ENCODE assay signal across 12 cellular contexts in the genomic region with DNA sequence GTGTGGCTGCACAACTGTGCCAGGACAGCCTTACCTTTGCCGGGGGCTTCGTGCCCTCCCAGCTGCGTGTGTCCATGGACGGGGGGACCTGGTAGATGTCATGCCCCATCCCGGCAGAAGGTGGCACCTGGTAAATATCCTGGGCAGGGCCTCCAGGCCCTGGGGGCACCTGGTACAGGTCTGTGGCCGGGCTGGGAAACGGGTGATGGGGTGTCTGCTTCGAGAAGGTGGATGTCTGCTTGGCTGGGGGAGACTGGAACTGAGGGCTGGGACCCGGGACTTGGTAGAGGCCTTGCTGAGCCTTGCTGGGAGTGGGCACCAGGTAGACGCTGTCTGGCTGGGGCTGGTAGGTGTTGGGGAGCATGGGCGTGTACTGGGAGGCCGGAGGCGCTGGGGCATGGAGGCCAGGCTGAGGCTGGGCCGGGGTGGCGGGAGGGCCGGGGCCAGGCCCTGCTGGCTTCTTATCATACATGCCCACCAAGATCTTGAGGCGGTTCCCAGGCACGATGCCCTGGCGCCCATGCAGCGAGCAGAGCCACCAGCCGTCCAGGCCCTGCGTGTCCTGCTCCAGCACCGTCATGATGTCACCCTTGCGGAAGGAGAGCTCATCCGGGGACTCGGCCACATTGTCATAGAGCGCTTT. TPM values are rescaled to one million over a fixed set of nuclear protein-coding genes. Genes with fewer than 3 reads are reported as not detected.
DNase-seq lines count a peak whose midpoint lies in the region; ATAC-seq and TF ChIP-seq lines count a peak whose summit lies in the region.
"Not testable (repeated sequence)": the region's sequence is repeated elsewhere in the genome, so short reads cannot be mapped to it uniquely, and the experiment has no call there.
"Had no signal": no experiment of that assay in that cellular context is flagged by ENCODE, and none has a peak within 500 bp of the region (broad histone marks: within the 10 kb centered on the region; RNA-seq: fewer than 3 reads in every experiment).

No MANE protein-coding gene starts in this region.

- DNase-seq in GM23338 (ENCODE audit: low spot score); WTC11 (ENCODE audit: low spot score); caudate nucleus (lab: John Stamatoyannopoulos, UW); mesothelial cell of epicardium (ENCODE audit: low spot score in 2 of 2, unreplicated experiment in 2 of 2); psoas muscle; thoracic aorta (ENCODE audit: low spot score): not testable (repeated sequence)

- not testable (repeated sequence) for ATAC-seq in GM23338; WTC11; gastroesophageal sphincter; psoas muscle; thoracic aorta (ENCODE audit: insufficient number of reproducible peaks, low FRiP score, low read depth)

- 0 out of 2 replicates have a peak, but pooled peaks cover 11% of the 10 kb centered on the region for H3F3A ChIP-seq in GM23338 (replicated peaks; ENCODE audit: low read depth)

- H3K4me3 ChIP-seq in GM23338, gastroesophageal sphincter, psoas muscle, thoracic aorta: not testable (repeated sequence)

- peaks cover 29% of the 10 kb centered on the region for H3K27me3 Mint-ChIP-seq in GM23338 (ENCODE audit: insufficient read depth, low read depth, poor library complexity)
- H3K27me3 Mint-ChIP-seq in WTC11 (ENCODE audit: low read depth); mesothelial cell of epicardium (ENCODE audit: low read depth): not testable (repeated sequence)

- 80 to 83% methylated on average over 1 to 7 of the region's 27 CpGs for WGBS in gastroesophageal sphincter (ENCODE audit: low coverage in 1 of 2), 2 donors
- 86 to 88% (median 87%) methylated on average over 25 to 27 of the region's 27 CpGs for WGBS in psoas muscle, 3 donors

- H3K27ac Mint-ChIP-seq in GM23338, result not testable (repeated sequence)
- H3K27ac Mint-ChIP-seq in WTC11, result peak overlapping the region; percentile 89
- H3K27ac Mint-ChIP-seq in mesothelial cell of epicardium, result peak overlapping the region; percentile 98

- H3K4me1 ChIP-seq in GM23338 (ENCODE audit: insufficient read depth) (peaks cover 30% of the 10 kb centered on the region), gastroesophageal sphincter (peaks cover 17 to 90% (median 68%) of the 10 kb centered on the region in 3 donors), psoas muscle (peaks cover 93% of the 10 kb centered on the region), thoracic aorta (ENCODE audit: control insufficient read depth in 1 of 2, low read depth in 2 of 2) (peaks cover 71 to 99% of the 10 kb centered on the region in 2 donors)

- H3K36me3 Mint-ChIP-seq in GM23338 (ENCODE audit: low read depth) (peaks cover 39% of the 10 kb centered on the region), WTC11 (peaks cover 37% of the 10 kb centered on the region), mesothelial cell of epicardium (peaks cover 11% of the 10 kb centered on the region)

- intact Hi-C loops in psoas muscle (cut with DNase I), result not testable (repeated sequence)

- peaks cover 29% of the 10 kb centered on the region for H4K20me1 ChIP-seq in GM23338 (replicated peaks; ENCODE audit: insufficient read depth)

- H3K27ac ChIP-seq in GM23338 (ENCODE audit: low read depth) (peak overlapping the region; percentile 93; the same call in 1 of the 2 replicates), caudate nucleus (ENCODE audit: low read depth, low read length) (peak overlapping the region; percentile 97), gastroesophageal sphincter (peak overlapping the region in 3 of 4 donors; percentile 92 to 97 (median 95)), psoas muscle (peak overlapping the region; percentile 93), thoracic aorta (peak overlapping the region; percentile 96 to 99)

- TF ChIP-seq CTCF in GM23338 (conservative IDR thresholded peaks at IDR 0.05; ENCODE audit: low read depth in 2 of 2); WTC11 (IDR thresholded peaks at IDR 0.05); gastroesophageal sphincter (IDR thresholded peaks at IDR 0.05); mesothelial cell of epicardium (IDR thresholded peaks at IDR 0.05; ENCODE audit: unreplicated experiment); psoas muscle (IDR thresholded peaks at IDR 0.05); thoracic aorta (IDR thresholded peaks at IDR 0.05): not testable (repeated sequence)

- POLR2A ChIA-PET in WTC11 (lab: Charles Lee), result interaction anchor here (1.3 kb wide), 1 partner anchor 9 kb away, joined by 5 read pairs; no protein-coding TSS in a partner anchor

- H3K4me3 Mint-ChIP-seq in GM23338, WTC11, mesothelial cell of epicardium: not testable (repeated sequence)

- peaks cover 59% of the 10 kb centered on the region for H3K4me1 Mint-ChIP-seq in GM23338
- peaks cover 54% of the 10 kb centered on the region for H3K4me1 Mint-ChIP-seq in WTC11
- H3K4me1 Mint-ChIP-seq in mesothelial cell of epicardium, result peaks cover 56% of the 10 kb centered on the region

- not testable (repeated sequence) for H3K9me2 ChIP-seq in GM23338 (ENCODE audit: insufficient read depth)

- not testable (repeated sequence) for H3K9me3 ChIP-seq in gastroesophageal sphincter, psoas muscle, thoracic aorta

- CTCF ChIA-PET in WTC11 (lab: Charles Lee), result interaction anchor here (4.8 kb wide), 1 partner anchor 8 kb away, joined by 44 read pairs; no protein-coding TSS in a partner anchor

- H2AFZ ChIP-seq in GM23338, result not testable (repeated sequence)

- not testable (repeated sequence) for H3K27me3 ChIP-seq in GM23338 (ENCODE audit: insufficient read depth); gastroesophageal sphincter; psoas muscle (ENCODE audit: insufficient read depth in 3 of 3, low read length in 2 of 3); thoracic aorta (replicated peaks; ENCODE audit: insufficient read depth)

- H3K79me2 ChIP-seq in GM23338 (replicated peaks; ENCODE audit: insufficient read depth), result peaks cover 85% of the 10 kb centered on the region

- not testable (repeated sequence) for H3K4me2 ChIP-seq in GM23338

- not testable (repeated sequence) for H3K9me3 Mint-ChIP-seq in GM23338, WTC11, mesothelial cell of epicardium

- TF ChIP-seq EP300 in gastroesophageal sphincter (IDR thresholded peaks at IDR 0.05), result not testable (repeated sequence)

- not testable (repeated sequence) for H3K36me3 ChIP-seq in GM23338 (ENCODE audit: insufficient read depth)
- H3K36me3 ChIP-seq in gastroesophageal sphincter (peaks cover 0 to 24% of the 10 kb centered on the region in 2 donors), psoas muscle (ENCODE audit: insufficient read depth in 1 of 2, low read depth in 1 of 2) (peaks cover 0 to 34% of the 10 kb centered on the region in 2 donors), thoracic aorta (peaks cover 11% of the 10 kb centered on the region)

- TF ChIP-seq POLR2A in gastroesophageal sphincter (IDR thresholded peaks at IDR 0.05), result not testable (repeated sequence)

RNA-seq across cellular contexts. Expression of gene BCAR1, which starts 8.9 kb away (rescaled TPM):
- 121 and 140 TPM in 2 replicates for total RNA-seq in GM23338 (2014; rRNA removed; shearing (Covaris generic))
- 37.9 and 38.3 TPM in 2 replicates for polyA plus RNA-seq in GM23338 (2016; fragmentation: Nextera tagmentation; extraction: Ambion mirVana)
- 87.3 to 95.6 TPM (median 88.6 TPM) in 3 replicates for total RNA-seq in WTC11 (2021)
- total RNA-seq in gastroesophageal sphincter, result 10 to 100 TPM; 34.6 to 63.7 (median 37.0) TPM
- total RNA-seq in mesothelial cell of epicardium, result 87.3 to 95.9 TPM (median 95.1 TPM) in 3 replicates
- 100 to 1,000 TPM in 2 of 4 donors, 10 to 100 TPM in 2; 61.8 to 108 (median 90.1) TPM for total RNA-seq in psoas muscle
- 10 to 100 TPM; 66.3 to 90.7 (median 78.7) TPM for polyA plus RNA-seq in psoas muscle
- total RNA-seq in thoracic aorta, result 100 to 1,000 TPM; 116 to 166 TPM

RNA-seq across cellular contexts. Expression of gene CTRB1, which starts 23.8 kb away (rescaled TPM):
- total RNA-seq in GM23338 (2014; rRNA removed; shearing (Covaris generic)), result not detected in 2 replicates
- not detected in 2 replicates for polyA plus RNA-seq in GM23338 (2016; fragmentation: Nextera tagmentation; extraction: Ambion mirVana)
- total RNA-seq in WTC11 (2021), result 3.9 to 5.7 TPM (median 5.7 TPM) in 3 replicates
- total RNA-seq in gastroesophageal sphincter, result not detected
- not detected in 3 replicates for total RNA-seq in mesothelial cell of epicardium
- 1 to 10 TPM in 2 of 4 donors, not detected in 2; 1.2 to 3.9 TPM for total RNA-seq in psoas muscle
- 1 to 10 TPM in 1 of 3 donors, under 1 TPM in 2; 0.03 to 2.5 (median 0.25) TPM for polyA plus RNA-seq in psoas muscle
- 1 to 10 TPM; 4.9 to 9.3 TPM for total RNA-seq in thoracic aorta
- total RNA-seq: CD4-positive, alpha-beta memory T cell; LHCN-M2; PC-3 had no signal
- polyA plus RNA-seq: A549; CD4-positive, alpha-beta memory T cell; GM12878 had no signal

RNA-seq across cellular contexts. Expression of gene CTRB2, which starts 35.6 kb away (rescaled TPM):
- not detected in 2 replicates for total RNA-seq in GM23338 (2014; rRNA removed; shearing (Covaris generic))
- not detected in 2 replicates for polyA plus RNA-seq in GM23338 (2016; fragmentation: Nextera tagmentation; extraction: Ambion mirVana)
- total RNA-seq in WTC11 (2021), result 5.8 to 11.8 TPM (median 6.8 TPM) in 3 replicates
- not detected for total RNA-seq in gastroesophageal sphincter
- total RNA-seq in mesothelial cell of epicardium, result not detected in 3 replicates
- total RNA-seq in psoas muscle, result 1 to 10 TPM in 1 of 4 donors, not detected in 3; 2.4 TPM
- polyA plus RNA-seq in psoas muscle, result 1 to 10 TPM in 1 of 3 donors, under 1 TPM in 2; 0.14 to 1.6 (median 0.63) TPM
- total RNA-seq in thoracic aorta, result 10 to 100 TPM; 12.5 TPM
- total RNA-seq: CD4-positive, alpha-beta memory T cell; LHCN-M2; PC-3 had no signal
- polyA plus RNA-seq: A549; CD4-positive, alpha-beta memory T cell; GM12878 had no signal
